ENCODE assay signal across 1 cellular context in genomic region chr9:129342591-129342990, GRCh38.
TF ChIP-seq lines count a peak whose summit lies in the region.

No MANE protein-coding gene starts in this region.

TF ChIP-seq in HEK293T, 16 proteins besides CTCF, POLR2A, EP300 and RAD21 (continued from another document):
- no peak for TF ChIP-seq L3MBTL2 (conservative IDR thresholded peaks at IDR 0.05)
- TF ChIP-seq FOXA1 (IDR thresholded peaks at IDR 0.05): no peak
- TF ChIP-seq ZNF384 (IDR thresholded peaks at IDR 0.05): no peak
